ENCODE assay signal across 8 cellular contexts in the genomic region with DNA sequence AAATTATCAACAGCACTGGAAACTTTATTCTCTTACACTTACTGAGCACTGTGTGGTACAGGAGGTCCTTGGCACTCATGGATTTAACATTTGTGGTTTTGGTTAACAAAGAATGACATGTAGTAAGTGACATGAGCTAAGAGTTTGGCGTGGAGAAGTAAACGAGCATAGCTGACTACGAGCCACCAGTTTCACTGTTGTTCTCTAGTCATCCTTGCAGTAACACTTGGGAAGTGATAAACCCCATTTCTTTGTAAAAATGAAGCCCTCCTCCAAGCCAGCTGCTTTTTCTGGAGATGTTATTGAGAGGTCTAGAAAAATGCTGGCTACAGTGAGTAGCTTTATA. TPM values are rescaled to one million over a fixed set of nuclear protein-coding genes. Genes with fewer than 3 reads are reported as not detected.
DNase-seq lines count a peak whose midpoint lies in the region; FAIRE-seq and TF ChIP-seq lines count a peak whose summit lies in the region.

No MANE protein-coding gene starts in this region.

- H3K4me3 ChIP-seq in SJCRH30: peak overlapping the region; percentile 21
- H3K4me3 ChIP-seq in muscle layer of colon (ENCODE audit: low read depth in 1 of 2, low read length in 2 of 2): peak overlapping the region in 1 of 2 donors; percentile 34
- no peak overlapping the region for H3K4me3 ChIP-seq in Peyer's patch

- H3K27me3 ChIP-seq in SJCRH30: no peaks in the 10 kb centered on the region
- H3K27me3 ChIP-seq in muscle layer of colon (ENCODE audit: control insufficient read depth in 1 of 2, insufficient read depth in 2 of 2, low read length in 2 of 2): no peaks in the 10 kb centered on the region
- H3K27me3 ChIP-seq in Peyer's patch: no peaks in the 10 kb centered on the region

- no peak for TF ChIP-seq CTCF in Peyer's patch (IDR thresholded peaks at IDR 0.05)

- TF ChIP-seq POLR2A in Peyer's patch (IDR thresholded peaks at IDR 0.05): no peak

- H3K4me1 ChIP-seq in SJCRH30 (peaks cover 13% of the 10 kb centered on the region), muscle layer of colon (ENCODE audit: insufficient read depth, low read length) (peaks cover 29% of the 10 kb centered on the region), Peyer's patch (peaks cover 0 to 6% (median 0%) of the 10 kb centered on the region in 4 donors)

- H3K27ac ChIP-seq in SJCRH30 (no peak overlapping the region), muscle layer of colon (ENCODE audit: low read depth, low read length) (peak overlapping the region; percentile 45), Peyer's patch (peak overlapping the region in 2 of 4 donors; percentile 43 to 60)

- H3K9ac ChIP-seq in muscle layer of colon (ENCODE audit: low read length): no peak overlapping the region

- H3K9me3 ChIP-seq in SJCRH30 (replicated peaks) (no peaks in the 10 kb centered on the region), muscle layer of colon (ENCODE audit: low read length) (no peaks in the 10 kb centered on the region), Peyer's patch (no peaks in the 10 kb centered on the region)

- DNase-seq in GDM1 (lab: John Stamatoyannopoulos, UW) (peak; percentile 48), H4 (ENCODE audit: low spot score) (peak; percentile 69), SJCRH30 (peak in 1 of 2 experiments; percentile 38), HTR-8/SVneo (ENCODE audit: insufficient read length, low spot score) (no peak), mesenteric fat pad (ENCODE audit: low spot score) (no peak), Peyer's patch (no peak), inferior parietal cortex (ENCODE audit: extremely low spot score) (no peak)

- H3K36me3 ChIP-seq in SJCRH30 (no peaks in the 10 kb centered on the region), muscle layer of colon (ENCODE audit: insufficient read depth, low read length) (no peaks in the 10 kb centered on the region), Peyer's patch (no peaks in the 10 kb centered on the region)

- no peak for FAIRE-seq in HTR-8/SVneo (lab: Jason Lieb, UNC)

RNA-seq across cellular contexts. Expression of a gene that starts 32.7 kb away (rescaled TPM):
- total RNA-seq in H4 (2014; rRNA removed; shearing (Covaris generic)): 0.90 TPM in 1 of 2 replicates, not detected in the other
- 3.1 and 3.2 TPM in 2 replicates for total RNA-seq in SJCRH30 (2014; rRNA removed; shearing (Covaris generic))
- total RNA-seq in mesenteric fat pad: 5.6 TPM
- total RNA-seq in Peyer's patch: 1 to 10 TPM in 1 of 4 donors, under 1 TPM in 2, not detected in 1; 0.66 to 1.6 (median 0.88) TPM

RNA-seq across cellular contexts. Expression of a gene that starts 52.5 kb away (rescaled TPM):
- total RNA-seq in H4 (2014; rRNA removed; shearing (Covaris generic)): 10.0 and 10.8 TPM in 2 replicates
- 70.4 and 85.1 TPM in 2 replicates for total RNA-seq in SJCRH30 (2014; rRNA removed; shearing (Covaris generic))
- total RNA-seq in mesenteric fat pad (35.1 TPM), Peyer's patch (10 to 100 TPM in 3 of 4 donors, 1 to 10 TPM in 1; 9.5 to 80.0 (median 20.3) TPM)

Comparison
In these comparisons a context has a peak if more than half of its experiments do, and no peak if none do; other contexts are left out.
1. DNase-seq: peak in GDM1 (single experiment) and H4 (single experiment); none in HTR-8/SVneo (single experiment), mesenteric fat pad (single experiment), Peyer's patch (0 of 3) and inferior parietal cortex (single experiment).